1 cellular context compared by ENCODE assay signal in the genomic region with DNA sequence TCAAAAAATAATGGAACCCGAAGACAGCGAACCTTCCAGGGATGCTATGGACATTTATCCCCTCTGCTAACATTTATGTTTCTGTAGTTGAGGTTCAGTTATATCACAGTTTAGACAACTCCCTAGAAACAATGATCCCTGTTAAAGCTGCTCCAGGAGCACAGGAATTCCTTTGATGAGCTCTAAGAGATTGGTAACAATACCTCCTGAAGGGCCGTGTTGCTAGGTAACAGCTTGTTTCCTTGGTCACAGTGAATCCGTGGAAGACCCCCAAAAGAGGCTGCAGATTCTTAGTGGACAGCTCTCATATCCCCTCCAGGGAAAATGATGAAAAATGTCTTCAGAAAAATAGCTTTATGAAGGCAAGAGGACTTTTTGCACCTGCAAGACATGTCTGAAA.
TF ChIP-seq lines count a peak whose summit lies in the region.

No MANE protein-coding gene starts in this region.

TF ChIP-seq in neural cell, 6 proteins besides CTCF, POLR2A, EP300 and RAD21 (continued from another document):
- no peak for TF ChIP-seq TAF1 (IDR thresholded peaks at IDR 0.05; ENCODE audit: low read depth)
- TF ChIP-seq SMC3 (conservative IDR thresholded peaks at IDR 0.05; ENCODE audit: poor library complexity), result no peak
